1 cellular context compared by ENCODE assay signal in the genomic region with DNA sequence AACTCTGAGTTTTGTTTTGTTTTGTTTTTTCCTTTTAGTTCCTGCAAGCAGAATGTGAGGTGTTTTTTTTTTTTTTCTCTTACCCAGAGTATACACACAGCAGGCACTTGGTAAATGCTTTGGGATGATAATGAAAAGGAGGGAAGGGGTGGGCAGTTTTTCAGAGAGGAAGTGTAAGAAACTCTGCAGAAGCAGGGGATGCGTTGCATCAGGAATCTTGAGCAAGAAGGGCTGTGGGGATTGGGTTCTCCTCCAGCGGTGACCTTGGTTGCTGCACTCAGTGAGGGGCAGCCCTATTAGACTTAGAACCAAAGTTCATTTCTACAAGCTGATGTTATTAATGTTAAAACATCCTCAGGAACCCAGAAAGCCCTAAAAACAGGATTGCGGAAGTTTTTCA.
TF ChIP-seq lines count a peak whose summit lies in the region.

No MANE protein-coding gene starts in this region.

TF ChIP-seq in WTC11, 78 proteins besides CTCF, POLR2A, EP300 and RAD21 (continued from another document):
- TF ChIP-seq ZNF425 (CRISPR knock-in tag; conservative IDR thresholded peaks at IDR 0.05), result no peak
- no peak for TF ChIP-seq NR3C1 (CRISPR knock-in tag; conservative IDR thresholded peaks at IDR 0.05; ENCODE audit: low read depth)
- no peak for TF ChIP-seq ZNF232 (CRISPR knock-in tag; IDR thresholded peaks at IDR 0.05)
